Comparison of ENCODE assay signal across 20 cellular contexts in genomic region chr1:201921952-201922558, GRCh38. TPM values are rescaled to one million over a fixed set of nuclear protein-coding genes. Genes with fewer than 3 reads are reported as not detected.
"Had no signal": no experiment of that assay in that cellular context is flagged by ENCODE, and none has a peak within 500 bp of the region (broad histone marks: within the 10 kb centered on the region; RNA-seq: fewer than 3 reads in every experiment).

No MANE protein-coding gene starts in this region.

- H3K9me3 Mint-ChIP-seq: activated naive CD8-positive, alpha-beta T cell treated with anti-CD3 and anti-CD28 coated beads, Interleukin-2, amount 10 ng/mL, durations not matched to agents 7 days and 5 days had no signal

- H3K27ac ChIP-seq: breast epithelium, thyroid gland had no signal

- H3K9me3 ChIP-seq: breast epithelium, thyroid gland had no signal

- H3K27ac Mint-ChIP-seq: activated naive CD8-positive, alpha-beta T cell treated with anti-CD3 and anti-CD28 coated beads, Interleukin-2, amount 10 ng/mL, durations not matched to agents 7 days and 5 days; progenitor cell of endocrine pancreas had no signal

- H3K4me3 ChIP-seq: breast epithelium, thyroid gland had no signal

- H3K36me3 ChIP-seq: breast epithelium, thyroid gland had no signal

- DNase-seq: activated CD4-positive, alpha-beta T cell treated with anti-CD3 and anti-CD28 coated beads, Interleukin-2, amount 50 U/mL, for 4 hours; activated CD4-positive, CD25-positive, alpha-beta regulatory T cell treated with anti-CD3 and anti-CD28 coated beads, Interleukin-2, amount 50 U/mL, for 72 hours; activated naive CD4-positive, alpha-beta T cell; activated naive CD8-positive, alpha-beta T cell treated with anti-CD3 and anti-CD28 coated beads, Interleukin-2, amount 10 ng/mL, durations not matched to agents 7 days and 5 days; activated T-cell treated with anti-CD3 and anti-CD28 coated beads for 4 hours; cerebellar nuclear complex; hippocampal formation; midbrain; stimulated activated CD4-positive, alpha-beta T cell treated with anti-CD3 and anti-CD28 coated beads, Interleukin-1b, Interleukin-23, amount 100 ng/mL, for 48 hours; T1000; thyroid gland had no signal

- H3K36me3 Mint-ChIP-seq: activated naive CD8-positive, alpha-beta T cell treated with anti-CD3 and anti-CD28 coated beads, Interleukin-2, amount 10 ng/mL, durations not matched to agents 7 days and 5 days had no signal

- H3K4me3 Mint-ChIP-seq: activated naive CD8-positive, alpha-beta T cell treated with anti-CD3 and anti-CD28 coated beads, Interleukin-2, amount 10 ng/mL, durations not matched to agents 7 days and 5 days had no signal

- H3K27me3 ChIP-seq: breast epithelium, thyroid gland had no signal

- H3K4me1 Mint-ChIP-seq: activated naive CD8-positive, alpha-beta T cell treated with anti-CD3 and anti-CD28 coated beads, Interleukin-2, amount 10 ng/mL, durations not matched to agents 7 days and 5 days had no signal

- ATAC-seq: left lobe of liver, sciatic nerve had no signal

RNA-seq across cellular contexts. Expression of gene LMOD1, which starts 24.3 kb away (rescaled TPM):
- total RNA-seq: activated naive CD8-positive, alpha-beta T cell treated with anti-CD3 and anti-CD28 coated beads, Interleukin-2, amount 10 ng/mL, durations not matched to agents 7 days and 5 days; dermis microvascular lymphatic vessel endothelial cell; epithelial cell of proximal tubule; lung microvascular endothelial cell had no signal
- polyA plus RNA-seq: keratinocyte, neural cell had no signal
